In genomic region chr2:159759577-159759976, GRCh38 we compare ENCODE assay signal across 18 cellular contexts.
"Had no signal": no experiment of that assay in that cellular context is flagged by ENCODE, and none has a peak within 500 bp of the region (broad histone marks: within the 10 kb centered on the region; RNA-seq: fewer than 3 reads in every experiment).

No MANE protein-coding gene starts in this region.

- DNase-seq: activated CD4-positive, alpha-beta memory T cell treated with anti-CD3 and anti-CD28 coated beads, Interleukin-2, amount 10 ng/mL, durations not matched to agents 7 days and 5 days; activated CD4-positive, alpha-beta T cell treated with anti-CD3 and anti-CD28 coated beads for 4 hours; activated effector memory CD4-positive, alpha-beta T cell treated with Interleukin-2 at 50 U/mL for 16 hours; activated T-cell treated with anti-CD3 and anti-CD28 coated beads, Interleukin-2, amount 50 U/mL, for 4 hours; adrenal gland; caudate nucleus; foreskin fibroblast; glutamatergic neuron; hypothalamus; kidney; left ventricle myocardium inferior; mesendoderm; nephron progenitor cell; T-helper 17 cell had no signal

- H3K27ac ChIP-seq: adrenal gland had no signal

- H3K4me3 ChIP-seq: adrenal gland, coronary artery, left ventricle myocardium inferior had no signal

- H3K27me3 Mint-ChIP-seq: activated CD4-positive, alpha-beta memory T cell treated with anti-CD3 and anti-CD28 coated beads, Interleukin-2, amount 10 ng/mL, durations not matched to agents 7 days and 5 days; activated naive CD4-positive, alpha-beta T cell treated with anti-CD3 and anti-CD28 coated beads, Interleukin-2, amount 50 U/mL, for 24 hours; stimulated activated naive CD8-positive, alpha-beta T cell treated with anti-CD3 and anti-CD28 coated beads, Interleukin-15, Interleukin-2, amounts not matched to agents 100 ng/mL and 50 ng/mL, for 24 hours; T-helper 17 cell had no signal

- H3K4me3 Mint-ChIP-seq: activated CD4-positive, alpha-beta memory T cell treated with anti-CD3 and anti-CD28 coated beads, Interleukin-2, amount 10 ng/mL, durations not matched to agents 7 days and 5 days; activated naive CD4-positive, alpha-beta T cell treated with anti-CD3 and anti-CD28 coated beads, Interleukin-2, amount 50 U/mL, for 24 hours; activated T-cell treated with anti-CD3 and anti-CD28 coated beads, Interleukin-2, amount 50 U/mL, for 4 hours; nephron progenitor cell; stimulated activated naive CD8-positive, alpha-beta T cell treated with anti-CD3 and anti-CD28 coated beads, Interleukin-15, Interleukin-2, amounts not matched to agents 100 ng/mL and 50 ng/mL, for 24 hours; T-helper 17 cell; WTC11 had no signal

- H3K9me3 ChIP-seq: adrenal gland, left ventricle myocardium inferior had no signal

- ATAC-seq: activated T-cell treated with anti-CD3 and anti-CD28 coated beads, Interleukin-2, amount 50 U/mL, for 4 hours; T-helper 17 cell; WTC11 had no signal

- H3K27me3 ChIP-seq: adrenal gland had no signal

- H3K9me3 Mint-ChIP-seq: activated CD4-positive, alpha-beta memory T cell treated with anti-CD3 and anti-CD28 coated beads, Interleukin-2, amount 10 ng/mL, durations not matched to agents 7 days and 5 days; activated naive CD4-positive, alpha-beta T cell treated with anti-CD3 and anti-CD28 coated beads, Interleukin-2, amount 50 U/mL, for 24 hours; activated T-cell treated with anti-CD3 and anti-CD28 coated beads, Interleukin-2, amount 50 U/mL, for 4 hours; nephron progenitor cell; stimulated activated naive CD8-positive, alpha-beta T cell treated with anti-CD3 and anti-CD28 coated beads, Interleukin-15, Interleukin-2, amounts not matched to agents 100 ng/mL and 50 ng/mL, for 24 hours; WTC11 had no signal

- H3K4me1 Mint-ChIP-seq: nephron progenitor cell, WTC11 had no signal

- H3K27ac Mint-ChIP-seq: activated CD4-positive, alpha-beta memory T cell treated with anti-CD3 and anti-CD28 coated beads, Interleukin-2, amount 10 ng/mL, durations not matched to agents 7 days and 5 days; stimulated activated naive CD8-positive, alpha-beta T cell treated with anti-CD3 and anti-CD28 coated beads, Interleukin-15, Interleukin-2, amounts not matched to agents 100 ng/mL and 50 ng/mL, for 24 hours; WTC11 had no signal
